ENCODE assay signal across 12 cellular contexts in the genomic region with DNA sequence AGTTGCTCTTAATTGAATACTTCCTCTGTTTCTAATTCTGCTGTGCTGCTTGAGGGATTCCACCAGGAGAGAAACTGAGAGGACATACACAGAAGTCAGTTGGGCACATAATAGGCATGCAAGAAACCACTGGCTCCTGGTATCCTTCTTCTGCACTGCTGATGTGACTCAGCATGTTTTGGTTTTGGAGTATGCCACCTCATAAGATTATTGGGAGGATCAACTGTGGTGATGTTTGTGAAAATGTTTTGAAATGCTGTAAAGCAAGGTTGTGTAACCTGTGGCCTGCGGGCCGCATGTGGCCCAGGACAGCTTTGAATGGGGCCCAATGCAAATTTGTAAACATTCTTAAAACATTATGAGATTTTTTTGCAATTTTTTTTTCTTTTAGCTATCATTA.
DNase-seq lines count a peak whose midpoint lies in the region; ATAC-seq, FAIRE-seq and TF ChIP-seq lines count a peak whose summit lies in the region.
"Had no signal": no experiment of that assay in that cellular context is flagged by ENCODE, and none has a peak within 500 bp of the region (broad histone marks: within the 10 kb centered on the region; RNA-seq: fewer than 3 reads in every experiment).

No MANE protein-coding gene starts in this region.

- ATAC-seq in RWPE2 (ENCODE audit: low read depth): peak; percentile 79
- no peak for ATAC-seq in GM19351 (IDR thresholded peaks at IDR 0.05; ENCODE audit: unreplicated experiment)
- ATAC-seq: stimulated activated memory B cell treated with anti-CD40 and anti-IgM and Interleukin-4, amounts not matched to agents 10 μg/mL and 1 μg/mL and 100 μg/mL, for 72 hours had no signal

- peak; percentile 21 for DNase-seq in A172 (ENCODE audit: low spot score)
- no peak for DNase-seq in H54 (ENCODE audit: insufficient read length, low spot score)
- DNase-seq in RWPE2 (ENCODE audit: low spot score): no peak
- peak; percentile 74 for DNase-seq in fibroblast of peridontal ligament (ENCODE audit: extremely low read depth)
- DNase-seq in activated CD4-positive, CD25-positive, alpha-beta regulatory T cell (lab: John Stamatoyannopoulos, UW): no peak
- no peak for DNase-seq in G401 (ENCODE audit: low spot score)
- DNase-seq in MM.1S: no peak
- DNase-seq: NCI-H1092 treated with DMSO at 0.1 percent for 48 hours, NCI-H748 treated with DMSO at 0.1 percent for 48 hours had no signal

- H3K9me3 ChIP-seq in RWPE2 (ENCODE audit: severe bottlenecking) (no peaks in the 10 kb centered on the region), MM.1S (replicated peaks; ENCODE audit: insufficient read depth, low read length) (no peaks in the 10 kb centered on the region)

- no peak overlapping the region for H2AFZ ChIP-seq in MM.1S (ENCODE audit: low read length)

- in situ Hi-C loops in G401 (cut with HindIII; ENCODE audit: low sequenced_read_pairs): no loop called here

- TF ChIP-seq POLR2A in H54 (IDR thresholded peaks at IDR 0.05; ENCODE audit: low read depth, low read length): no peak

- H3K4me3 ChIP-seq in RWPE2 (ENCODE audit: severe bottlenecking) (no peak overlapping the region), MM.1S (ENCODE audit: low read length) (no peak overlapping the region)

- H3K27ac ChIP-seq in RWPE2 (ENCODE audit: poor library complexity, severe bottlenecking) (no peak overlapping the region), MM.1S (ENCODE audit: low read length) (no peak overlapping the region)

- no peak overlapping the region for H3K9ac ChIP-seq in MM.1S (ENCODE audit: low read length)

- no peaks in the 10 kb centered on the region for H3K27me3 ChIP-seq in RWPE2 (ENCODE audit: insufficient read depth, poor library complexity, severe bottlenecking)
- no peaks in the 10 kb centered on the region for H3K27me3 ChIP-seq in MM.1S (replicated peaks; ENCODE audit: insufficient read depth, low read length)

- H3K4me1 ChIP-seq in RWPE2 (ENCODE audit: insufficient read depth, poor library complexity, severe bottlenecking) (peaks cover 3% of the 10 kb centered on the region), MM.1S (ENCODE audit: low read length) (no peaks in the 10 kb centered on the region)

- H3K36me3 ChIP-seq in RWPE2 (ENCODE audit: low read depth): peaks cover 13% of the 10 kb centered on the region
- H3K36me3 ChIP-seq in MM.1S (replicated peaks; ENCODE audit: insufficient read depth, low read length): no peaks in the 10 kb centered on the region

- peak; percentile 41 for FAIRE-seq in H54 (lab: Jason Lieb, UNC)
- FAIRE-seq: islet of Langerhans had no signal

- no peak for TF ChIP-seq CTCF in RWPE2 (IDR thresholded peaks at IDR 0.05; ENCODE audit: poor library complexity, severe bottlenecking)
- TF ChIP-seq CTCF in MM.1S (IDR thresholded peaks at IDR 0.05; ENCODE audit: low read length): no peak

- H4K20me1 ChIP-seq in MM.1S (ENCODE audit: insufficient read depth, low read length): no peaks in the 10 kb centered on the region

- no peaks in the 10 kb centered on the region for H3F3A ChIP-seq in MM.1S (ENCODE audit: insufficient read depth, low read length)

- H3K9me2 ChIP-seq in MM.1S (replicated peaks; ENCODE audit: insufficient read depth, low read length): no peaks in the 10 kb centered on the region

- H3K4me2 ChIP-seq in MM.1S (ENCODE audit: low read depth, low read length): no peak overlapping the region

- H3K79me2 ChIP-seq in MM.1S (ENCODE audit: low read length): no peaks in the 10 kb centered on the region

Comparison
In these comparisons a context has a peak if more than half of its experiments do, and no peak if none do; other contexts are left out.
1. DNase-seq: peak in A172 (single experiment) and fibroblast of peridontal ligament (single experiment); none in H54 (single experiment), RWPE2 (single experiment), activated CD4-positive, CD25-positive, alpha-beta regulatory T cell (0 of 4), G401 (single experiment) and MM.1S (single experiment).